In genomic region chr3:37291275-37291700, GRCh38 we compare ENCODE assay signal across 17 cellular contexts. TPM values are rescaled to one million over a fixed set of nuclear protein-coding genes. Genes with fewer than 3 reads are reported as not detected.
A peak's percentile ranks its signal among the peaks of the same experiment; 100 is the strongest.
DNase-seq lines count a peak whose midpoint lies in the region; ATAC-seq and TF ChIP-seq lines count a peak whose summit lies in the region.
"Had no signal": no experiment of that assay in that cellular context is flagged by ENCODE, and none has a peak within 500 bp of the region (broad histone marks: within the 10 kb centered on the region; RNA-seq: fewer than 3 reads in every experiment).

No MANE protein-coding gene starts in this region.

- no peak overlapping the region for H3K14ac ChIP-seq in H9 (ENCODE audit: insufficient read depth, low read length)

- DNase-seq in H9 (no peak), fibroblast of pulmonary artery (ENCODE audit: low read depth) (peak; percentile 62), skeletal muscle cell (ENCODE audit: low read depth) (peak; percentile 27), glutamatergic neuron (no peak), head of caudate nucleus (no peak), GM13976 (ENCODE audit: low spot score) (no peak)
- DNase-seq in stimulated activated naive CD4-positive, alpha-beta T cell (lab: John Stamatoyannopoulos, UW) = no peak
- DNase-seq: activated CD4-positive, CD25-positive, alpha-beta regulatory T cell; activated gamma-delta T cell treated with Interleukin-2 at 50 U/mL for 16 hours; effector CD8-positive, alpha-beta T cell; left ventricle myocardium inferior; NCI-H2081; posterior cingulate gyrus; RPMI8226; trophoblast cell had no signal

- H3K4me2 ChIP-seq in H9 (ENCODE audit: insufficient read depth, insufficient read length, low read length) = no peak overlapping the region

- in situ Hi-C loops in GM13976 (cut with MboI; ENCODE audit: low sequenced_read_pairs, unreplicated experiment) = no loop called here

- H3K23me2 ChIP-seq in H9 (ENCODE audit: insufficient read length, low read depth, low read length, poor library complexity, severe bottlenecking) = no peaks in the 10 kb centered on the region

- no peak overlapping the region for H3K9ac ChIP-seq in H9 (ENCODE audit: extremely low read depth, insufficient read length, low read length)

- H3K4me3 Mint-ChIP-seq in H9 = no peak overlapping the region
- H3K4me3 Mint-ChIP-seq in glutamatergic neuron (ENCODE audit: unreplicated experiment) = no peak overlapping the region

- H3K36me3 Mint-ChIP-seq in H9 (ENCODE audit: insufficient read depth in 1 of 3, low read depth in 3 of 3) = peaks cover 10 to 37% (median 27%) of the 10 kb centered on the region in 3 experiments; a peak in 6 of 7 replicates
- H3K36me3 Mint-ChIP-seq in glutamatergic neuron (ENCODE audit: unreplicated experiment) = peaks cover 3% of the 10 kb centered on the region

- no peak overlapping the region for H3K18ac ChIP-seq in H9 (ENCODE audit: insufficient read length, low read depth, low read length)

- intact Hi-C loops in head of caudate nucleus (cut with DNase I) = no loop called here

- no peak overlapping the region for H3K4ac ChIP-seq in H9 (ENCODE audit: low read depth, low read length)

- H2BK12ac ChIP-seq in H9 (ENCODE audit: insufficient read length, low read depth, low read length) = no peak overlapping the region

- no peak overlapping the region for H4K91ac ChIP-seq in H9 (ENCODE audit: insufficient read length, low read depth, low read length)

- H3K23ac ChIP-seq in H9 (ENCODE audit: insufficient read length, low read depth, low read length) = no peak overlapping the region

- H4K20me1 ChIP-seq in H9 (ENCODE audit: control insufficient read depth, insufficient read depth, insufficient read length) = no peaks in the 10 kb centered on the region

- no peaks in the 10 kb centered on the region for H3K4me1 ChIP-seq in H9 (ENCODE audit: insufficient read depth, low read length)

- H3K9me3 Mint-ChIP-seq in H9 = no peaks in the 10 kb centered on the region
- H3K9me3 Mint-ChIP-seq in glutamatergic neuron (ENCODE audit: unreplicated experiment) = no peaks in the 10 kb centered on the region

- no peak overlapping the region for H2BK5ac ChIP-seq in H9 (ENCODE audit: insufficient read length, low read length)

- no peak for TF ChIP-seq CTCF in H9 (conservative IDR thresholded peaks at IDR 0.05)
- TF ChIP-seq CTCF in fibroblast of pulmonary artery (IDR thresholded peaks at IDR 0.05; ENCODE audit: low read length, missing control alignments) = no peak
- TF ChIP-seq CTCF in glutamatergic neuron (IDR thresholded peaks at IDR 0.05; ENCODE audit: partially characterized antibody, unreplicated experiment) = no peak
- no peak for TF ChIP-seq CTCF in GM13976 (IDR thresholded peaks at IDR 0.05; ENCODE audit: borderline replicate concordance, control extremely low read depth, extremely low read depth, insufficient read depth, missing control alignments)

- no peak overlapping the region for H4K8ac ChIP-seq in H9 (replicated peaks; ENCODE audit: insufficient read length, low read depth, low read length)

- H4K5ac ChIP-seq in H9 (ENCODE audit: insufficient read length, low read depth, low read length) = no peak overlapping the region

- H3K4me1 Mint-ChIP-seq in H9 (peaks cover 19 to 20% of the 10 kb centered on the region in 2 experiments), glutamatergic neuron (ENCODE audit: low read depth, unreplicated experiment) (peaks cover 1% of the 10 kb centered on the region)

- no peak overlapping the region for H2BK20ac ChIP-seq in H9 (ENCODE audit: low read depth, low read length, poor library complexity, severe bottlenecking)

- no CpG with 5 or more reads among the region's 1 CpG for WGBS in H9 (ENCODE audit: extremely low coverage, insufficient read length, low lambda C conversion rate)

- no peaks in the 10 kb centered on the region for H3K79me1 ChIP-seq in H9 (ENCODE audit: insufficient read depth, low read depth, low read length, poor library complexity, severe bottlenecking)

- no peak overlapping the region for H2BK120ac ChIP-seq in H9 (ENCODE audit: low read depth, low read length, poor library complexity, severe bottlenecking)

- H2BK15ac ChIP-seq in H9 (ENCODE audit: low read depth, low read length) = no peak overlapping the region

- no peak overlapping the region for H3K27ac ChIP-seq in H9 (ENCODE audit: insufficient read length, low read depth, low read length)
- H3K27ac ChIP-seq: HL-60, left ventricle myocardium inferior had no signal

- H3K27me3 ChIP-seq in H9 (ENCODE audit: insufficient read depth, low read length) = no peaks in the 10 kb centered on the region

- no peak overlapping the region for H2AFZ ChIP-seq in H9 (ENCODE audit: low read length)

- H3K27me3 Mint-ChIP-seq in H9 (ENCODE audit: low read depth) (no peaks in the 10 kb centered on the region), glutamatergic neuron (ENCODE audit: unreplicated experiment) (peaks cover under 1% of the 10 kb centered on the region)

- H2AK5ac ChIP-seq in H9 (ENCODE audit: insufficient read length, low read length) = no peak overlapping the region

- no peaks in the 10 kb centered on the region for H3K79me2 ChIP-seq in H9 (ENCODE audit: insufficient read depth, low read length)

- H3K27ac Mint-ChIP-seq in H9 (peak overlapping the region; percentile 17 to 78 (median 32); a peak in 3 of 7 replicates), glutamatergic neuron (ENCODE audit: unreplicated experiment) (no peak overlapping the region)

- H3K56ac ChIP-seq in H9 (ENCODE audit: insufficient read length, low read depth, low read length) = no peak overlapping the region

- peak; percentile 89 for ATAC-seq in SK-N-SH treated with all-trans-retinoic acid at 6 μM for 48 hours

- H3T11ph ChIP-seq in H9 (ENCODE audit: low read length) = no peak overlapping the region

- no peaks in the 10 kb centered on the region for H3K9me3 ChIP-seq in H9 (ENCODE audit: control insufficient read depth, low read depth, low read length)
- H3K9me3 ChIP-seq: left ventricle myocardium inferior had no signal

- no peak overlapping the region for H3K4me3 ChIP-seq in fibroblast of pulmonary artery (replicated peaks; ENCODE audit: low read depth, low read length)
- no peak overlapping the region for H3K4me3 ChIP-seq in skeletal muscle cell (ENCODE audit: low read depth, low read length)
- H3K4me3 ChIP-seq: left ventricle myocardium inferior had no signal

TF ChIP-seq in SK-N-SH treated with all-trans-retinoic acid at 6 μM for 48 hours, 23 proteins besides CTCF, POLR2A, EP300 and RAD21 (continues in another document):
- TF ChIP-seq ZNF8 (CRISPR knock-in tag; IDR thresholded peaks at IDR 0.05) (no peak), BACH2 (CRISPR knock-in tag; IDR thresholded peaks at IDR 0.05; ENCODE audit: borderline replicate concordance) (no peak), RARB (CRISPR knock-in tag; IDR thresholded peaks at IDR 0.05) (no peak), TSHZ2 (CRISPR knock-in tag; IDR thresholded peaks at IDR 0.05) (no peak), PPARA (CRISPR knock-in tag; IDR thresholded peaks at IDR 0.05; ENCODE audit: borderline replicate concordance) (no peak), SNAI2 (CRISPR knock-in tag; IDR thresholded peaks at IDR 0.05) (no peak)
- TF ChIP-seq, protein P1, sequence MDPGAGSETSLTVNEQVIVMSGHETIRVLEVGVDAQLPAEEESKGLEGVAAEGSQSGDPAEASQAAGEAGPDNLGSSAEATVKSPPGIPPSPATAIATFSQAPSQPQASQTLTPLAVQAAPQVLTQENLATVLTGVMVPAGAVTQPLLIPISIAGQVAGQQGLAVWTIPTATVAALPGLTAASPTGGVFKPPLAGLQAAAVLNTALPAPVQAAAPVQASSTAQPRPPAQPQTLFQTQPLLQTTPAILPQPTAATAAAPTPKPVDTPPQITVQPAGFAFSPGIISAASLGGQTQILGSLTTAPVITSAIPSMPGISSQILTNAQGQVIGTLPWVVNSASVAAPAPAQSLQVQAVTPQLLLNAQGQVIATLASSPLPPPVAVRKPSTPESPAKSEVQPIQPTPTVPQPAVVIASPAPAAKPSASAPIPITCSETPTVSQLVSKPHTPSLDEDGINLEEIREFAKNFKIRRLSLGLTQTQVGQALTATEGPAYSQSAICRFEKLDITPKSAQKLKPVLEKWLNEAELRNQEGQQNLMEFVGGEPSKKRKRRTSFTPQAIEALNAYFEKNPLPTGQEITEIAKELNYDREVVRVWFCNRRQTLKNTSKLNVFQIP (CRISPR knock-in tag; IDR thresholded peaks at IDR 0.05; ENCODE audit: borderline replicate concordance, low read depth) = no peak

RNA-seq across cellular contexts. Expression of gene GOLGA4, which starts 48.2 kb away (rescaled TPM):
- total RNA-seq in H9 (2021) (48.2 and 49.0 TPM in 2 replicates), glutamatergic neuron (ENCODE audit: unreplicated experiment) (34.2 TPM)

Comparison
In these comparisons a context has a peak if more than half of its experiments do, and no peak if none do; other contexts are left out.
1. DNase-seq: peak in fibroblast of pulmonary artery (single experiment) and skeletal muscle cell (single experiment); none in H9 (single experiment), stimulated activated naive CD4-positive, alpha-beta T cell (0 of 6), glutamatergic neuron (single experiment), head of caudate nucleus (0 of 42) and GM13976 (single experiment).